ENCODE assay signal across 1 cellular context in the genomic region with DNA sequence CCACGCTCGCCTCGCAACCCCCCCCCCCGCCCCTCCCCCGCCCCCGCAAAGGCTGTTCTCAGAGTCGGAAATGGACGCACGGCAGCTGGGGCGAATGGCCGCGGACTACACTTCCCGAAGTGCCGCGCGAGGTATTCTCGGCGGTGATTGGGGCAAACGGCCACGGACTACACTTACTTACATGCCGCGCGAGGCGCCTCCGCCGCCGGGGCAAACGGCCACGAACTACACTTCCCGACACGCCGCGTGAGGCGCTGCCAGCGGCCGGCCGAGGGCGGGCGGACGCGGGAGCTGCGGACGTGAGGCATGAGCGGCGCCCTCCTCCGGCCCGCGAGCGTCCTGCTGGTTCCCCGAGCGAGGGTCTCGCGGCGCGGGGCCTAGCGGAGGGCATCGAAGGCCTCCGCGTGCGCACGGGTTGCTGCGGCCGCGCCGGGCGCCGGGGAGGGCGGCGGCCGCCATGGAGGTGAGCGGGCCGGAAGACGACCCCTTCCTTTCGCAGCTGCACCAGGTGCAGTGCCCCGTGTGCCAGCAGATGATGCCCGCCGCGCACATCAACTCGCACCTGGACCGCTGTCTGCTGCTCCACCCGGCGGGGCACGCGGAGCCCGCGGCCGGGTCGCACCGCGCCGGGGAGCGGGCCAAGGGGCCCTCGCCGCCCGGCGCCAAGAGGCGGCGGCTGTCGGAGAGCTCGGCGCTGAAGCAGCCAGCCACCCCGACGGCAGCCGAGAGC.
TF ChIP-seq lines count a peak whose summit lies in the region.

A gene (plus strand): TSS at position 228 of the 730 bp plus-strand sequence. CDS start 230 bp downstream, at position 458.

TF ChIP-seq in SK-N-SH, 30 proteins besides CTCF, POLR2A, EP300 and RAD21 (continued from another document):
- TF ChIP-seq, protein P1, sequence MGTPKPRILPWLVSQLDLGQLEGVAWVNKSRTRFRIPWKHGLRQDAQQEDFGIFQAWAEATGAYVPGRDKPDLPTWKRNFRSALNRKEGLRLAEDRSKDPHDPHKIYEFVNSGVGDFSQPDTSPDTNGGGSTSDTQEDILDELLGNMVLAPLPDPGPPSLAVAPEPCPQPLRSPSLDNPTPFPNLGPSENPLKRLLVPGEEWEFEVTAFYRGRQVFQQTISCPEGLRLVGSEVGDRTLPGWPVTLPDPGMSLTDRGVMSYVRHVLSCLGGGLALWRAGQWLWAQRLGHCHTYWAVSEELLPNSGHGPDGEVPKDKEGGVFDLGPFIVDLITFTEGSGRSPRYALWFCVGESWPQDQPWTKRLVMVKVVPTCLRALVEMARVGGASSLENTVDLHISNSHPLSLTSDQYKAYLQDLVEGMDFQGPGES (IDR thresholded peaks at IDR 0.05; ENCODE audit: low read depth, low read length) = no peak
- TF ChIP-seq, protein P2, sequence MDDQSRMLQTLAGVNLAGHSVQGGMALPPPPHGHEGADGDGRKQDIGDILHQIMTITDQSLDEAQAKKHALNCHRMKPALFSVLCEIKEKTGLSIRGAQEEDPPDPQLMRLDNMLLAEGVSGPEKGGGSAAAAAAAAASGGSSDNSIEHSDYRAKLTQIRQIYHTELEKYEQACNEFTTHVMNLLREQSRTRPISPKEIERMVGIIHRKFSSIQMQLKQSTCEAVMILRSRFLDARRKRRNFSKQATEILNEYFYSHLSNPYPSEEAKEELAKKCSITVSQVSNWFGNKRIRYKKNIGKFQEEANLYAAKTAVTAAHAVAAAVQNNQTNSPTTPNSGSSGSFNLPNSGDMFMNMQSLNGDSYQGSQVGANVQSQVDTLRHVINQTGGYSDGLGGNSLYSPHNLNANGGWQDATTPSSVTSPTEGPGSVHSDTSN (IDR thresholded peaks at IDR 0.05) = no peak; the same call in 1 of the 2 replicates
- TF ChIP-seq ELF1 (IDR thresholded peaks at IDR 0.05) = peak; percentile 69; the same call in 1 of the 2 replicates
- TF ChIP-seq, protein P3, sequence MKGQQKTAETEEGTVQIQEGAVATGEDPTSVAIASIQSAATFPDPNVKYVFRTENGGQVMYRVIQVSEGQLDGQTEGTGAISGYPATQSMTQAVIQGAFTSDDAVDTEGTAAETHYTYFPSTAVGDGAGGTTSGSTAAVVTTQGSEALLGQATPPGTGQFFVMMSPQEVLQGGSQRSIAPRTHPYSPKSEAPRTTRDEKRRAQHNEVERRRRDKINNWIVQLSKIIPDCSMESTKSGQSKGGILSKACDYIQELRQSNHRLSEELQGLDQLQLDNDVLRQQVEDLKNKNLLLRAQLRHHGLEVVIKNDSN (IDR thresholded peaks at IDR 0.05; ENCODE audit: borderline replicate concordance, low read depth) = peak; percentile 22; the same call in 1 of the 2 replicates
- 0 out of 2 replicates have a peak, but pooled peaks have one; percentile 21 for TF ChIP-seq TCF12 (IDR thresholded peaks at IDR 0.05)
- TF ChIP-seq MXI1 (IDR thresholded peaks at IDR 0.05; ENCODE audit: low read depth, low read length) = peak; percentile 68; the same call in 1 of the 2 replicates
- no peak for TF ChIP-seq RCOR1 (IDR thresholded peaks at IDR 0.05; ENCODE audit: low read length)
- peak; percentile 98 for TF ChIP-seq CHD2 (IDR thresholded peaks at IDR 0.05; ENCODE audit: low read length, partially characterized antibody)
- TF ChIP-seq GATA2 (CRISPR knock-in tag; IDR thresholded peaks at IDR 0.05) = no peak
- 0 out of 2 replicates have a peak, but pooled peaks have one; percentile 1 for TF ChIP-seq SMC3 (IDR thresholded peaks at IDR 0.05; ENCODE audit: low read depth, low read length)
- TF ChIP-seq SIN3A (IDR thresholded peaks at IDR 0.05; ENCODE audit: borderline replicate concordance, low read depth, low read length) = peak; percentile 44; the same call in 1 of the 2 replicates
- no peak for TF ChIP-seq JUND (IDR thresholded peaks at IDR 0.05)
- TF ChIP-seq FOXM1 (IDR thresholded peaks at IDR 0.05; ENCODE audit: low read depth) = no peak
- TF ChIP-seq, protein P4, sequence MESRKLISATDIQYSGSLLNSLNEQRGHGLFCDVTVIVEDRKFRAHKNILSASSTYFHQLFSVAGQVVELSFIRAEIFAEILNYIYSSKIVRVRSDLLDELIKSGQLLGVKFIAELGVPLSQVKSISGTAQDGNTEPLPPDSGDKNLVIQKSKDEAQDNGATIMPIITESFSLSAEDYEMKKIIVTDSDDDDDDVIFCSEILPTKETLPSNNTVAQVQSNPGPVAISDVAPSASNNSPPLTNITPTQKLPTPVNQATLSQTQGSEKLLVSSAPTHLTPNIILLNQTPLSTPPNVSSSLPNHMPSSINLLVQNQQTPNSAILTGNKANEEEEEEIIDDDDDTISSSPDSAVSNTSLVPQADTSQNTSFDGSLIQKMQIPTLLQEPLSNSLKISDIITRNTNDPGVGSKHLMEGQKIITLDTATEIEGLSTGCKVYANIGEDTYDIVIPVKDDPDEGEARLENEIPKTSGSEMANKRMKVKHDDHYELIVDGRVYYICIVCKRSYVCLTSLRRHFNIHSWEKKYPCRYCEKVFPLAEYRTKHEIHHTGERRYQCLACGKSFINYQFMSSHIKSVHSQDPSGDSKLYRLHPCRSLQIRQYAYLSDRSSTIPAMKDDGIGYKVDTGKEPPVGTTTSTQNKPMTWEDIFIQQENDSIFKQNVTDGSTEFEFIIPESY (IDR thresholded peaks at IDR 0.05; ENCODE audit: borderline replicate concordance, low read depth) = peak; percentile 95
- TF ChIP-seq, protein P5, sequence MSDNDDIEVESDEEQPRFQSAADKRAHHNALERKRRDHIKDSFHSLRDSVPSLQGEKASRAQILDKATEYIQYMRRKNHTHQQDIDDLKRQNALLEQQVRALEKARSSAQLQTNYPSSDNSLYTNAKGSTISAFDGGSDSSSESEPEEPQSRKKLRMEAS (IDR thresholded peaks at IDR 0.05; ENCODE audit: low read depth) = peak; percentile 19; the same call in 1 of the 2 replicates
- no peak for TF ChIP-seq FOSL2 (IDR thresholded peaks at IDR 0.05; ENCODE audit: borderline replicate concordance, low read depth)
- TF ChIP-seq, protein P6, sequence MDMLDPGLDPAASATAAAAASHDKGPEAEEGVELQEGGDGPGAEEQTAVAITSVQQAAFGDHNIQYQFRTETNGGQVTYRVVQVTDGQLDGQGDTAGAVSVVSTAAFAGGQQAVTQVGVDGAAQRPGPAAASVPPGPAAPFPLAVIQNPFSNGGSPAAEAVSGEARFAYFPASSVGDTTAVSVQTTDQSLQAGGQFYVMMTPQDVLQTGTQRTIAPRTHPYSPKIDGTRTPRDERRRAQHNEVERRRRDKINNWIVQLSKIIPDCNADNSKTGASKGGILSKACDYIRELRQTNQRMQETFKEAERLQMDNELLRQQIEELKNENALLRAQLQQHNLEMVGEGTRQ (IDR thresholded peaks at IDR 0.05; ENCODE audit: borderline replicate concordance, low read depth, low read length) = no peak
- 0 out of 2 replicates have a peak, but pooled peaks have one; percentile 10 for TF ChIP-seq NRF1 (IDR thresholded peaks at IDR 0.05; ENCODE audit: low read depth, low read length)
